3 cellular contexts compared by ENCODE assay signal in the genomic region with DNA sequence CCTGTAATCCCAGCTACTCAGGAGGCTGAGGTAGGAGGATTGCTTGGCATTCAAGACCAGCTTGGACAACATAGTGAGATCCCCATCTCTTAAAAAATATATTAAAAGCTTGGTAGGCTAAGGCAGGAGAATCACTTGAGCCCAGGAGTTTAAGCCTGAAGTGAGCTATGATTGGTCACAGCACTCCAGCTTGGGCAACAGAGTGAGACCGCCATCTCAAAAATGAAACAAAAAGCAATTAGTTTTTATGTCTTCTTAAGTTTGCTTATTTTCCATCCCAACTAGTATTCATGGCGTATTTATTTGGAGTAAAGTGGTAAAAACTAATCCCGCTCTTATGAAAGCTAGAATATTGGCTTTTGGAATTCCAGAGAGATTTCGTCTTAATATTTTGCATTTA.
TF ChIP-seq lines count a peak whose summit lies in the region.

No MANE protein-coding gene starts in this region.

TF ChIP-seq in SK-N-SH, 30 proteins besides CTCF, POLR2A, EP300 and RAD21:
- no peak for TF ChIP-seq RXRA (IDR thresholded peaks at IDR 0.05; ENCODE audit: borderline replicate concordance, low read depth)
TF ChIP-seq in SK-N-SH: peak in this region for 0.

TF ChIP-seq in SK-N-SH treated with all-trans-retinoic acid at 6 μM for 48 hours, 23 proteins besides CTCF, POLR2A, EP300 and RAD21:
- TF ChIP-seq ZC3H10 (CRISPR knock-in tag; IDR thresholded peaks at IDR 0.05), result no peak
- TF ChIP-seq, protein P1, sequence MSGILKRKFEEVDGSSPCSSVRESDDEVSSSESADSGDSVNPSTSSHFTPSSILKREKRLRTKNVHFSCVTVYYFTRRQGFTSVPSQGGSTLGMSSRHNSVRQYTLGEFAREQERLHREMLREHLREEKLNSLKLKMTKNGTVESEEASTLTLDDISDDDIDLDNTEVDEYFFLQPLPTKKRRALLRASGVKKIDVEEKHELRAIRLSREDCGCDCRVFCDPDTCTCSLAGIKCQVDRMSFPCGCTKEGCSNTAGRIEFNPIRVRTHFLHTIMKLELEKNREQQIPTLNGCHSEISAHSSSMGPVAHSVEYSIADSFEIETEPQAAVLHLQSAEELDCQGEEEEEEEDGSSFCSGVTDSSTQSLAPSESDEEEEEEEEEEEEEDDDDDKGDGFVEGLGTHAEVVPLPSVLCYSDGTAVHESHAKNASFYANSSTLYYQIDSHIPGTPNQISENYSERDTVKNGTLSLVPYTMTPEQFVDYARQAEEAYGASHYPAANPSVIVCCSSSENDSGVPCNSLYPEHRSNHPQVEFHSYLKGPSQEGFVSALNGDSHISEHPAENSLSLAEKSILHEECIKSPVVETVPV (CRISPR knock-in tag; IDR thresholded peaks at IDR 0.05), result no peak
- TF ChIP-seq ESRRG (CRISPR knock-in tag; IDR thresholded peaks at IDR 0.05), result no peak
- TF ChIP-seq SNAI2 (CRISPR knock-in tag; IDR thresholded peaks at IDR 0.05), result no peak
- TF ChIP-seq GLIS3 (CRISPR knock-in tag; IDR thresholded peaks at IDR 0.05), result no peak
- no peak for TF ChIP-seq OSR1 (CRISPR knock-in tag; IDR thresholded peaks at IDR 0.05)
- TF ChIP-seq RARB (CRISPR knock-in tag; IDR thresholded peaks at IDR 0.05), result no peak
- no peak for TF ChIP-seq ZNF565 (CRISPR knock-in tag; conservative IDR thresholded peaks at IDR 0.05; ENCODE audit: low read depth)
- no peak for TF ChIP-seq CSDC2 (CRISPR knock-in tag; IDR thresholded peaks at IDR 0.05)
- no peak for TF ChIP-seq ZFP30 (CRISPR knock-in tag; IDR thresholded peaks at IDR 0.05)
- no peak for TF ChIP-seq ZNF70 (CRISPR knock-in tag; IDR thresholded peaks at IDR 0.05)
- TF ChIP-seq, protein P2, sequence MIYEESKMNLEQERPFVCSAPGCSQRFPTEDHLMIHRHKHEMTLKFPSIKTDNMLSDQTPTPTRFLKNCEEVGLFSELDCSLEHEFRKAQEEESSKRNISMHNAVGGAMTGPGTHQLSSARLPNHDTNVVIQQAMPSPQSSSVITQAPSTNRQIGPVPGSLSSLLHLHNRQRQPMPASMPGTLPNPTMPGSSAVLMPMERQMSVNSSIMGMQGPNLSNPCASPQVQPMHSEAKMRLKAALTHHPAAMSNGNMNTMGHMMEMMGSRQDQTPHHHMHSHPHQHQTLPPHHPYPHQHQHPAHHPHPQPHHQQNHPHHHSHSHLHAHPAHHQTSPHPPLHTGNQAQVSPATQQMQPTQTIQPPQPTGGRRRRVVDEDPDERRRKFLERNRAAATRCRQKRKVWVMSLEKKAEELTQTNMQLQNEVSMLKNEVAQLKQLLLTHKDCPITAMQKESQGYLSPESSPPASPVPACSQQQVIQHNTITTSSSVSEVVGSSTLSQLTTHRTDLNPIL (CRISPR knock-in tag; IDR thresholded peaks at IDR 0.05; ENCODE audit: low read depth), result no peak
- TF ChIP-seq ZFP3 (CRISPR knock-in tag; IDR thresholded peaks at IDR 0.05), result no peak
- TF ChIP-seq POU6F1 (CRISPR knock-in tag; IDR thresholded peaks at IDR 0.05; ENCODE audit: borderline replicate concordance, low read depth), result no peak
- TF ChIP-seq TOX (CRISPR knock-in tag; IDR thresholded peaks at IDR 0.05; ENCODE audit: borderline replicate concordance), result no peak
- TF ChIP-seq, protein P3, sequence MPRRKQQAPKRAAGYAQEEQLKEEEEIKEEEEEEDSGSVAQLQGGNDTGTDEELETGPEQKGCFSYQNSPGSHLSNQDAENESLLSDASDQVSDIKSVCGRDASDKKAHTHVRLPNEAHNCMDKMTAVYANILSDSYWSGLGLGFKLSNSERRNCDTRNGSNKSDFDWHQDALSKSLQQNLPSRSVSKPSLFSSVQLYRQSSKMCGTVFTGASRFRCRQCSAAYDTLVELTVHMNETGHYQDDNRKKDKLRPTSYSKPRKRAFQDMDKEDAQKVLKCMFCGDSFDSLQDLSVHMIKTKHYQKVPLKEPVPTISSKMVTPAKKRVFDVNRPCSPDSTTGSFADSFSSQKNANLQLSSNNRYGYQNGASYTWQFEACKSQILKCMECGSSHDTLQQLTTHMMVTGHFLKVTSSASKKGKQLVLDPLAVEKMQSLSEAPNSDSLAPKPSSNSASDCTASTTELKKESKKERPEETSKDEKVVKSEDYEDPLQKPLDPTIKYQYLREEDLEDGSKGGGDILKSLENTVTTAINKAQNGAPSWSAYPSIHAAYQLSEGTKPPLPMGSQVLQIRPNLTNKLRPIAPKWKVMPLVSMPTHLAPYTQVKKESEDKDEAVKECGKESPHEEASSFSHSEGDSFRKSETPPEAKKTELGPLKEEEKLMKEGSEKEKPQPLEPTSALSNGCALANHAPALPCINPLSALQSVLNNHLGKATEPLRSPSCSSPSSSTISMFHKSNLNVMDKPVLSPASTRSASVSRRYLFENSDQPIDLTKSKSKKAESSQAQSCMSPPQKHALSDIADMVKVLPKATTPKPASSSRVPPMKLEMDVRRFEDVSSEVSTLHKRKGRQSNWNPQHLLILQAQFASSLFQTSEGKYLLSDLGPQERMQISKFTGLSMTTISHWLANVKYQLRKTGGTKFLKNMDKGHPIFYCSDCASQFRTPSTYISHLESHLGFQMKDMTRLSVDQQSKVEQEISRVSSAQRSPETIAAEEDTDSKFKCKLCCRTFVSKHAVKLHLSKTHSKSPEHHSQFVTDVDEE (CRISPR knock-in tag; IDR thresholded peaks at IDR 0.05), result no peak
- TF ChIP-seq PPARA (CRISPR knock-in tag; IDR thresholded peaks at IDR 0.05; ENCODE audit: borderline replicate concordance), result no peak
- TF ChIP-seq TCF4 (CRISPR knock-in tag; IDR thresholded peaks at IDR 0.05; ENCODE audit: borderline replicate concordance), result no peak
- TF ChIP-seq BACH2 (CRISPR knock-in tag; IDR thresholded peaks at IDR 0.05; ENCODE audit: borderline replicate concordance), result no peak
TF ChIP-seq in SK-N-SH treated with all-trans-retinoic acid at 6 μM for 48 hours: peak in this region for 0.

TF ChIP-seq in GM12878, 131 proteins besides CTCF, POLR2A, EP300 and RAD21:
- TF ChIP-seq E2F8 (IDR thresholded peaks at IDR 0.05; ENCODE audit: low read depth, partially characterized antibody) (no peak), NFXL1 (IDR thresholded peaks at IDR 0.05; ENCODE audit: borderline replicate concordance) (no peak), BRCA1 (IDR thresholded peaks at IDR 0.05; ENCODE audit: low read depth, low read length) (no peak), BHLHE40 (IDR thresholded peaks at IDR 0.05; ENCODE audit: borderline replicate concordance in 1 of 2, low read depth in 2 of 2, low read length in 1 of 2) (no peak), ZNF207 (IDR thresholded peaks at IDR 0.05; ENCODE audit: borderline replicate concordance) (no peak)
- TF ChIP-seq, protein P4, sequence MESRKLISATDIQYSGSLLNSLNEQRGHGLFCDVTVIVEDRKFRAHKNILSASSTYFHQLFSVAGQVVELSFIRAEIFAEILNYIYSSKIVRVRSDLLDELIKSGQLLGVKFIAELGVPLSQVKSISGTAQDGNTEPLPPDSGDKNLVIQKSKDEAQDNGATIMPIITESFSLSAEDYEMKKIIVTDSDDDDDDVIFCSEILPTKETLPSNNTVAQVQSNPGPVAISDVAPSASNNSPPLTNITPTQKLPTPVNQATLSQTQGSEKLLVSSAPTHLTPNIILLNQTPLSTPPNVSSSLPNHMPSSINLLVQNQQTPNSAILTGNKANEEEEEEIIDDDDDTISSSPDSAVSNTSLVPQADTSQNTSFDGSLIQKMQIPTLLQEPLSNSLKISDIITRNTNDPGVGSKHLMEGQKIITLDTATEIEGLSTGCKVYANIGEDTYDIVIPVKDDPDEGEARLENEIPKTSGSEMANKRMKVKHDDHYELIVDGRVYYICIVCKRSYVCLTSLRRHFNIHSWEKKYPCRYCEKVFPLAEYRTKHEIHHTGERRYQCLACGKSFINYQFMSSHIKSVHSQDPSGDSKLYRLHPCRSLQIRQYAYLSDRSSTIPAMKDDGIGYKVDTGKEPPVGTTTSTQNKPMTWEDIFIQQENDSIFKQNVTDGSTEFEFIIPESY (IDR thresholded peaks at IDR 0.05), result no peak
